Comparison of ENCODE assay signal across 1 cellular context in genomic region chr9:130693426-130694191, GRCh38.
A peak's percentile ranks its signal among the peaks of the same experiment; 100 is the strongest.
TF ChIP-seq lines count a peak whose summit lies in the region.

Gene EXOSC2 (plus strand): TSS chr9:130693780. CDS start chr9:130693792, 12 bp downstream.

TF ChIP-seq in K562, 482 proteins besides CTCF, POLR2A, EP300 and RAD21 (continued from another document and continues in another):
- TF ChIP-seq MGA (IDR thresholded peaks at IDR 0.05) (peak; percentile 91), POLR3G (IDR thresholded peaks at IDR 0.05; ENCODE audit: extremely low read depth, insufficient read length, insufficient replicate concordance) (no peak), PHF21A (IDR thresholded peaks at IDR 0.05; ENCODE audit: borderline replicate concordance, low read depth) (no peak), TSC22D4 (tag; IDR thresholded peaks at IDR 0.05) (no peak), KLF10 (CRISPR knock-in tag; IDR thresholded peaks at IDR 0.05) (no peak), E2F4 (CRISPR knock-in tag; IDR thresholded peaks at IDR 0.05; ENCODE audit: low read depth) (peak; percentile 77; the same call in 1 of the 2 replicates), GABPB2 (CRISPR knock-in tag; conservative IDR thresholded peaks at IDR 0.05) (no peak), HDGF (IDR thresholded peaks at IDR 0.05) (no peak), CTBP1 (IDR thresholded peaks at IDR 0.05; ENCODE audit: borderline replicate concordance) (0 out of 2 replicates have a peak, but pooled peaks have one; percentile 33), SP1 (CRISPR knock-in tag; IDR thresholded peaks at IDR 0.05) (peak; percentile 62), RBM17 (IDR thresholded peaks at IDR 0.05; ENCODE audit: borderline replicate concordance, low read depth, low read length) (no peak), ZNF318 (IDR thresholded peaks at IDR 0.05; ENCODE audit: borderline replicate concordance in 1 of 2, low read depth in 1 of 2) (no peak), KAT2B (IDR thresholded peaks at IDR 0.05; ENCODE audit: low read depth, low read length) (no peak), BRCA1 (IDR thresholded peaks at IDR 0.05) (no peak), BRCA1 (CRISPR knock-in tag; IDR thresholded peaks at IDR 0.05) (no peak), FOXM1 (IDR thresholded peaks at IDR 0.05; ENCODE audit: low read depth) (peak; percentile 59; the same call in 1 of the 2 replicates), FOXM1 (CRISPR knock-in tag; IDR thresholded peaks at IDR 0.05; ENCODE audit: low read depth) (no peak), HMG20A (CRISPR knock-in tag; conservative IDR thresholded peaks at IDR 0.05) (no peak), SRF (CRISPR knock-in tag; IDR thresholded peaks at IDR 0.05) (no peak), RBFOX2 (IDR thresholded peaks at IDR 0.05; ENCODE audit: low read depth, low read length) (peak; percentile 90), CGGBP1 (CRISPR knock-in tag; IDR thresholded peaks at IDR 0.05) (no peak), HDAC1 (IDR thresholded peaks at IDR 0.05) (peak in 1 of 2 experiments; percentile 92; a peak in 2 of 4 replicates), HNRNPLL (IDR thresholded peaks at IDR 0.05; ENCODE audit: low read depth, low read length, poor library complexity, severe bottlenecking) (no peak), ZNF79 (CRISPR knock-in tag; IDR thresholded peaks at IDR 0.05; ENCODE audit: low read depth) (no peak), THAP12 (CRISPR knock-in tag; IDR thresholded peaks at IDR 0.05) (peak; percentile 32; the same call in 1 of the 2 replicates), POLR3A (IDR thresholded peaks at IDR 0.05; ENCODE audit: borderline replicate concordance, extremely low read depth, insufficient read depth, insufficient read length) (no peak)
